8 cellular contexts compared by ENCODE assay signal in genomic region chr16:4944333-4945281, GRCh38. TPM values are rescaled to one million over a fixed set of nuclear protein-coding genes. Genes with fewer than 3 reads are reported as not detected.
DNase-seq lines count a peak whose midpoint lies in the region; ATAC-seq and TF ChIP-seq lines count a peak whose summit lies in the region.

No MANE protein-coding gene starts in this region.

- H3K27me3 ChIP-seq in kidney epithelial cell (ENCODE audit: control insufficient read depth, insufficient read depth, low read length) (no peaks in the 10 kb centered on the region), subcutaneous abdominal adipose tissue (ENCODE audit: control insufficient read depth in 5 of 5, insufficient read depth in 4 of 5, low read length in 5 of 5) (peaks cover 0 to 29% (median 6%) of the 10 kb centered on the region in 5 donors)

- peak overlapping the region in 1 of 5 donors; percentile 47 for H3K9ac ChIP-seq in subcutaneous abdominal adipose tissue (ENCODE audit: low read length in 5 of 5)

- no peak for ATAC-seq in activated CD8-positive, alpha-beta memory T cell treated with anti-CD3 and anti-CD28 coated beads, Interleukin-2, amount 10 ng/mL, durations not matched to agents 7 days and 5 days

- in situ Hi-C loops in GM13977 (cut with MboI; ENCODE audit: low pct_unique_long_range_greater_than_20kb, low sequenced_read_pairs, unreplicated experiment), result no loop called here

- DNase-seq in H4 (ENCODE audit: low spot score) (peak; percentile 97), NCI-H2171 (lab: John Stamatoyannopoulos, UW) (peak; percentile 89), brain pericyte (ENCODE audit: low read depth, low spot score) (peak; percentile 95), kidney epithelial cell (ENCODE audit: low read depth) (peak; percentile 90), GM13977 (ENCODE audit: low spot score) (no peak)
- DNase-seq in activated CD4-positive, alpha-beta memory T cell treated with anti-CD3 and anti-CD28 coated beads, Interleukin-2, amount 10 ng/mL, durations not matched to agents 7 days and 5 days, result no peak
- no peak for DNase-seq in activated CD8-positive, alpha-beta memory T cell treated with anti-CD3 and anti-CD28 coated beads, Interleukin-2, amount 10 ng/mL, durations not matched to agents 7 days and 5 days

- no peaks in the 10 kb centered on the region for H3K9me3 Mint-ChIP-seq in activated CD4-positive, alpha-beta memory T cell treated with anti-CD3 and anti-CD28 coated beads, Interleukin-2, amount 10 ng/mL, durations not matched to agents 7 days and 5 days
- H3K9me3 Mint-ChIP-seq in activated CD8-positive, alpha-beta memory T cell treated with anti-CD3 and anti-CD28 coated beads, Interleukin-2, amount 10 ng/mL, durations not matched to agents 7 days and 5 days (ENCODE audit: low read depth), result no peaks in the 10 kb centered on the region

- H3K27ac Mint-ChIP-seq in activated CD4-positive, alpha-beta memory T cell treated with anti-CD3 and anti-CD28 coated beads, Interleukin-2, amount 10 ng/mL, durations not matched to agents 7 days and 5 days, result no peak overlapping the region
- no peak overlapping the region for H3K27ac Mint-ChIP-seq in activated CD8-positive, alpha-beta memory T cell treated with anti-CD3 and anti-CD28 coated beads, Interleukin-2, amount 10 ng/mL, durations not matched to agents 7 days and 5 days

- H3K36me3 Mint-ChIP-seq in activated CD4-positive, alpha-beta memory T cell treated with anti-CD3 and anti-CD28 coated beads, Interleukin-2, amount 10 ng/mL, durations not matched to agents 7 days and 5 days (ENCODE audit: low read depth), result no peaks in the 10 kb centered on the region
- no peaks in the 10 kb centered on the region for H3K36me3 Mint-ChIP-seq in activated CD8-positive, alpha-beta memory T cell treated with anti-CD3 and anti-CD28 coated beads, Interleukin-2, amount 10 ng/mL, durations not matched to agents 7 days and 5 days

- H3K4me1 Mint-ChIP-seq in activated CD4-positive, alpha-beta memory T cell treated with anti-CD3 and anti-CD28 coated beads, Interleukin-2, amount 10 ng/mL, durations not matched to agents 7 days and 5 days, result peaks cover 1% of the 10 kb centered on the region
- no peaks in the 10 kb centered on the region for H3K4me1 Mint-ChIP-seq in activated CD8-positive, alpha-beta memory T cell treated with anti-CD3 and anti-CD28 coated beads, Interleukin-2, amount 10 ng/mL, durations not matched to agents 7 days and 5 days

- peaks cover 2 to 39% (median 34%) of the 10 kb centered on the region in 5 donors for H3K4me1 ChIP-seq in subcutaneous abdominal adipose tissue (ENCODE audit: control insufficient read depth in 5 of 5, insufficient read depth in 5 of 5, low read length in 5 of 5)

- H3K36me3 ChIP-seq in kidney epithelial cell (ENCODE audit: control insufficient read depth, insufficient read depth, low read length), result no peaks in the 10 kb centered on the region
- no peaks in the 10 kb centered on the region for H3K36me3 ChIP-seq in subcutaneous abdominal adipose tissue (ENCODE audit: control insufficient read depth in 5 of 5, insufficient read depth in 5 of 5, low read length in 5 of 5)

- H3K27me3 Mint-ChIP-seq in activated CD4-positive, alpha-beta memory T cell treated with anti-CD3 and anti-CD28 coated beads, Interleukin-2, amount 10 ng/mL, durations not matched to agents 7 days and 5 days, result peaks cover 6% of the 10 kb centered on the region
- peaks cover 5% of the 10 kb centered on the region for H3K27me3 Mint-ChIP-seq in activated CD8-positive, alpha-beta memory T cell treated with anti-CD3 and anti-CD28 coated beads, Interleukin-2, amount 10 ng/mL, durations not matched to agents 7 days and 5 days

- H3K9me3 ChIP-seq in subcutaneous abdominal adipose tissue (ENCODE audit: control insufficient read depth in 5 of 5, low read length in 5 of 5), result no peaks in the 10 kb centered on the region

- TF ChIP-seq CTCF in kidney epithelial cell (IDR thresholded peaks at IDR 0.05; ENCODE audit: insufficient read depth, low read length, poor library complexity, severe bottlenecking) (no peak), GM13977 (IDR thresholded peaks at IDR 0.05; ENCODE audit: extremely low read depth, insufficient read depth, missing control alignments) (no peak)

- POLR2A ChIA-PET in activated CD4-positive, alpha-beta memory T cell treated with anti-CD3 and anti-CD28 coated beads, Interleukin-2, amount 10 ng/mL, durations not matched to agents 7 days and 5 days (lab: Charles Lee), result no interaction called here

- peak overlapping the region; percentile 69 for H3K27ac ChIP-seq in subcutaneous abdominal adipose tissue (ENCODE audit: low read depth, low read length)

- CTCF ChIA-PET in activated CD4-positive, alpha-beta memory T cell treated with anti-CD3 and anti-CD28 coated beads, Interleukin-2, amount 10 ng/mL, durations not matched to agents 7 days and 5 days (lab: Charles Lee), result no interaction called here
- CTCF ChIA-PET in activated CD8-positive, alpha-beta memory T cell treated with anti-CD3 and anti-CD28 coated beads, Interleukin-2, amount 10 ng/mL, durations not matched to agents 7 days and 5 days (lab: Charles Lee), result no interaction called here

- no peak overlapping the region for H3K4me3 Mint-ChIP-seq in activated CD4-positive, alpha-beta memory T cell treated with anti-CD3 and anti-CD28 coated beads, Interleukin-2, amount 10 ng/mL, durations not matched to agents 7 days and 5 days
- H3K4me3 Mint-ChIP-seq in activated CD8-positive, alpha-beta memory T cell treated with anti-CD3 and anti-CD28 coated beads, Interleukin-2, amount 10 ng/mL, durations not matched to agents 7 days and 5 days, result no peak overlapping the region

- no peak overlapping the region for H3K4me3 ChIP-seq in kidney epithelial cell (ENCODE audit: low read depth, low read length)
- peak overlapping the region in 1 of 5 donors; percentile 11 for H3K4me3 ChIP-seq in subcutaneous abdominal adipose tissue (ENCODE audit: low read depth in 1 of 5, low read length in 5 of 5)

RNA-seq across cellular contexts. Expression of gene PPL, which starts 7.7 kb away (rescaled TPM):
- total RNA-seq in H4 (2014; rRNA removed; shearing (Covaris generic)), result 0.10 and 0.18 TPM in 2 replicates
- total RNA-seq in kidney epithelial cell, result 25.5 and 26.5 TPM in 2 replicates
- total RNA-seq in activated CD4-positive, alpha-beta memory T cell treated with anti-CD3 and anti-CD28 coated beads, Interleukin-2, amount 10 ng/mL, durations not matched to agents 7 days and 5 days, result under 1 TPM in 1 of 2 experiments, not detected in 1; 0.08 TPM
- total RNA-seq in activated CD8-positive, alpha-beta memory T cell treated with anti-CD3 and anti-CD28 coated beads, Interleukin-2, amount 10 ng/mL, durations not matched to agents 7 days and 5 days, result under 1 TPM in 1 of 2 experiments, not detected in 1; 0.09 TPM

RNA-seq across cellular contexts. Expression of gene SEC14L5, which starts 13.5 kb away (rescaled TPM):
- not detected in 2 replicates for total RNA-seq in H4 (2014; rRNA removed; shearing (Covaris generic))
- not detected in 2 replicates for total RNA-seq in kidney epithelial cell
- total RNA-seq in activated CD4-positive, alpha-beta memory T cell treated with anti-CD3 and anti-CD28 coated beads, Interleukin-2, amount 10 ng/mL, durations not matched to agents 7 days and 5 days, result under 1 TPM in 1 of 2 experiments, not detected in 1; 0.03 TPM
- not detected for total RNA-seq in activated CD8-positive, alpha-beta memory T cell treated with anti-CD3 and anti-CD28 coated beads, Interleukin-2, amount 10 ng/mL, durations not matched to agents 7 days and 5 days

Comparison
In these comparisons a context has a peak if more than half of its experiments do, and no peak if none do; other contexts are left out.
1. DNase-seq: peak in H4 (single experiment), NCI-H2171 (single experiment), brain pericyte (single experiment) and kidney epithelial cell (single experiment); none in GM13977 (single experiment), activated CD4-positive, alpha-beta memory T cell treated with anti-CD3 and anti-CD28 coated beads, Interleukin-2, amount 10 ng/mL, durations not matched to agents 7 days and 5 days (single experiment) and activated CD8-positive, alpha-beta memory T cell treated with anti-CD3 and anti-CD28 coated beads, Interleukin-2, amount 10 ng/mL, durations not matched to agents 7 days and 5 days (single experiment).
2. RNA of gene PPL, which starts 7.7 kb away (total RNA-seq): 25.5 to 26.5 TPM in kidney epithelial cell; 0.10 to 0.18 TPM in H4, 0.09 TPM in activated CD8-positive, alpha-beta memory T cell treated with anti-CD3 and anti-CD28 coated beads, Interleukin-2, amount 10 ng/mL, durations not matched to agents 7 days and 5 days and 0.08 TPM in activated CD4-positive, alpha-beta memory T cell treated with anti-CD3 and anti-CD28 coated beads, Interleukin-2, amount 10 ng/mL, durations not matched to agents 7 days and 5 days; every median in the first group is over 10 times any median in the second.